8 cellular contexts compared by ENCODE assay signal in the genomic region with DNA sequence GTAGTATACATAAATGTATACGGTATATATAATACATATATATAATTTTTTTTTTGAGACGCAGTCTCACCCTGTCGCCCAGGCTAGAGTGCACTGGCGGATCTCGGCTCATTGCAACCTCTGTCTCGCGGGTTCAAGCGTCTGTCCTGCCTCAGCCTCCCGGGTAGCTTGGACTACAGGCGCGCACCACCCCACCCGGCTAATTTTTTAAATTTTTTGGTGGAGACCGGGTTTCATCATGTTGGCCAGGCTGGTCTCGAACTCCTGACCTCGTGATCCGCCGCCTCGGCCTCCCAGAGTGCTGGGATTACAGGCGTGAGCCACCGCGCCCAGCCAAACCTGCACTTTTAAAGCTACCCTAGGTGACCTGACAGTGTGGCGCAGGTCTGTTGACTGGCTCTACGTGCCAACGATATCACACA. TPM values are rescaled to one million over a fixed set of nuclear protein-coding genes. Genes with fewer than 3 reads are reported as not detected.
A peak's percentile ranks its signal among the peaks of the same experiment; 100 is the strongest.
DNase-seq lines count a peak whose midpoint lies in the region; ATAC-seq and TF ChIP-seq lines count a peak whose summit lies in the region.

No MANE protein-coding gene starts in this region.

- H3K4me1 ChIP-seq in foreskin keratinocyte (peaks cover 6% of the 10 kb centered on the region), skeletal muscle tissue (ENCODE audit: control insufficient read depth in 3 of 3, insufficient read depth in 3 of 3, low read length in 3 of 3) (peaks cover 15 to 34% (median 23%) of the 10 kb centered on the region in 3 donors)

- H3K36me3 ChIP-seq in SK-N-MC (ENCODE audit: insufficient read depth, low read length) = peaks cover 8% of the 10 kb centered on the region; the same call in 1 of the 2 replicates
- H3K36me3 ChIP-seq in skeletal muscle tissue (ENCODE audit: control insufficient read depth in 3 of 3, insufficient read depth in 3 of 3, low read length in 3 of 3) = peaks cover 0 to 2% (median 2%) of the 10 kb centered on the region in 3 donors

- H3K27me3 ChIP-seq in foreskin keratinocyte (no peaks in the 10 kb centered on the region), skeletal muscle tissue (ENCODE audit: control insufficient read depth in 3 of 3, insufficient read depth in 3 of 3, low read length in 3 of 3) (no peaks in the 10 kb centered on the region)

- peak overlapping the region; percentile 76 for H3K27ac ChIP-seq in SK-N-MC
- H3K27ac ChIP-seq in foreskin keratinocyte = peak overlapping the region; percentile 58
- peak overlapping the region; percentile 56 for H3K27ac ChIP-seq in skeletal muscle tissue (ENCODE audit: low read depth, low read length)

- H3K9ac ChIP-seq in SK-N-MC (ENCODE audit: insufficient read length) (peak overlapping the region; percentile 93), skeletal muscle tissue (ENCODE audit: low read depth in 1 of 3, low read length in 3 of 3) (peak overlapping the region; percentile 78 to 94 (median 89))

- H3K4me3 ChIP-seq in SK-N-MC (peak overlapping the region; percentile 86), skeletal muscle tissue (ENCODE audit: low read length in 3 of 3) (peak overlapping the region; percentile 89 to 97 (median 95))

- H3K9me3 ChIP-seq in SK-N-MC (ENCODE audit: low read depth, low read length) = no peaks in the 10 kb centered on the region
- H3K9me3 ChIP-seq in skeletal muscle tissue (ENCODE audit: control insufficient read depth in 3 of 3, low read length in 3 of 3) = no peaks in the 10 kb centered on the region

- DNase-seq in SK-N-MC (ENCODE audit: low read depth, low spot score) (no peak), foreskin keratinocyte (no peak), HCEC 1CT (no peak), GF-D8 (lab: John Stamatoyannopoulos, UW) (no peak)

- no peak for TF ChIP-seq CTCF in foreskin keratinocyte (conservative IDR thresholded peaks at IDR 0.05)

- ATAC-seq in GM21390 (IDR thresholded peaks at IDR 0.05; ENCODE audit: unreplicated experiment) = peak; percentile 17
- ATAC-seq in foreskin keratinocyte = no peak
- no peak for ATAC-seq in HG02763 (IDR thresholded peaks at IDR 0.05; ENCODE audit: unreplicated experiment)
- ATAC-seq in GM18858 (IDR thresholded peaks at IDR 0.05; ENCODE audit: unreplicated experiment) = no peak

RNA-seq across cellular contexts. Expression of a gene that starts 0.7 kb away (rescaled TPM):
- total RNA-seq in foreskin keratinocyte (42.8 and 49.2 TPM in 2 replicates), skeletal muscle tissue (32.9 TPM)
- 73.7 and 76.5 TPM in 2 replicates for polyA plus RNA-seq in foreskin keratinocyte

RNA-seq across cellular contexts. Expression of a gene that starts 21.3 kb away (rescaled TPM):
- total RNA-seq in foreskin keratinocyte (1.8 and 2.3 TPM in 2 replicates), skeletal muscle tissue (13.0 TPM)
- 1.5 and 2.0 TPM in 2 replicates for polyA plus RNA-seq in foreskin keratinocyte

RNA-seq across cellular contexts. Expression of a gene that starts 34.5 kb away (rescaled TPM):
- total RNA-seq in foreskin keratinocyte = 5.0 and 5.3 TPM in 2 replicates
- 9.5 TPM in 2 replicates for polyA plus RNA-seq in foreskin keratinocyte
- 4.2 TPM for total RNA-seq in skeletal muscle tissue
